ENCODE assay signal across 1 cellular context in the genomic region with DNA sequence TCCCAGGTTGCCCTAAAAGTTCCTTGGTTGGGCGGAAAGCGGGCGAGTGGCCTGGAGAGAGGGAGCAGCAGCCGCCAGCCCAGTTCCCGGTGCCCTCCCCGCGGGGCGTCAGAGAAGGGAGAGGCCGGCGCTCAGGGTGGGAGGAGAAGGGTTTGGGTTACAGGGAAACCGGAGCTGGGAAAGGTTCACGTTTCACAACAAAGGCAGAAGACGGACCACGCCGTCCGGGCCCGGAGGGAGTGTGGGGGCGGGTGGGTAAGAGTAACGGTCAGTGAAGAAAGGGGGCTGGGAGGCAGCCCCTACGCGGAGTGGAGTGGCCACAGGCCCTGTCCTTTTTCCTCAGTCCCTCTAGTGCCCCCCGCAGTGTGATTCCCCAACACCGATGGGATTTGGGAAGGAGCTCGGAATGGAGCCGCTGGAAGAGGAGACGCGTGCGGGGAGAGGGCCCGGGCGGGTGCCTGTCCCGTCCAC.
TF ChIP-seq lines count a peak whose summit lies in the region.

No MANE protein-coding gene starts in this region.

TF ChIP-seq in K562, 482 proteins besides CTCF, POLR2A, EP300 and RAD21 (continues in another document):
- TF ChIP-seq HDAC8 (tag; IDR thresholded peaks at IDR 0.05) (no peak), JUND (IDR thresholded peaks at IDR 0.05; ENCODE audit: borderline replicate concordance, low read depth, low read length) (no peak), JUND (tag; IDR thresholded peaks at IDR 0.05; ENCODE audit: borderline replicate concordance, low read depth, low read length) (no peak), ZBTB7A (IDR thresholded peaks at IDR 0.05; ENCODE audit: borderline replicate concordance, control insufficient read depth, low read depth, low read length) (peak; percentile 58; the same call in 1 of the 2 replicates), HNRNPUL1 (IDR thresholded peaks at IDR 0.05; ENCODE audit: low read length) (no peak), NFRKB (IDR thresholded peaks at IDR 0.05; ENCODE audit: low read depth) (0 out of 2 replicates have a peak, but pooled peaks have one; percentile 37), GABPB1 (CRISPR knock-in tag; IDR thresholded peaks at IDR 0.05) (peak; percentile 25; the same call in 1 of the 2 replicates), ETV5 (CRISPR knock-in tag; IDR thresholded peaks at IDR 0.05; ENCODE audit: low read depth) (no peak), ZNF77 (CRISPR knock-in tag; IDR thresholded peaks at IDR 0.05) (no peak), SAP30 (IDR thresholded peaks at IDR 0.05; ENCODE audit: borderline replicate concordance, insufficient read depth, low read depth, low read length, poor library complexity, severe bottlenecking) (peak; percentile 47), SMARCE1 (IDR thresholded peaks at IDR 0.05) (peak; percentile 28; the same call in 1 of the 2 replicates), CTBP1 (IDR thresholded peaks at IDR 0.05; ENCODE audit: borderline replicate concordance) (no peak), MAZ (CRISPR knock-in tag; conservative IDR thresholded peaks at IDR 0.05 in 1 of 2, IDR thresholded peaks at IDR 0.05 in 1 of 2) (peak in 1 of 2 experiments; percentile 69; a peak in 3 of 4 replicates), PPARD (CRISPR knock-in tag; IDR thresholded peaks at IDR 0.05) (no peak), PHF8 (IDR thresholded peaks at IDR 0.05; ENCODE audit: borderline replicate concordance, low read length) (peak; percentile 26; the same call in 1 of the 2 replicates), ERF (CRISPR knock-in tag; IDR thresholded peaks at IDR 0.05) (no peak), RBM39 (optimal IDR thresholded peaks at IDR 0.05; ENCODE audit: low read depth, low read length) (no peak), MYC (IDR thresholded peaks at IDR 0.05; ENCODE audit: low read depth, low read length) (peak; percentile 75; the same call in 1 of the 2 replicates), MYC (CRISPR knock-in tag; IDR thresholded peaks at IDR 0.05; ENCODE audit: borderline replicate concordance, low read depth) (no peak), PTRF (tag; IDR thresholded peaks at IDR 0.05) (no peak), E2F6 (IDR thresholded peaks at IDR 0.05; ENCODE audit: borderline replicate concordance in 1 of 2, extremely low read depth in 1 of 2, insufficient read depth in 1 of 2, insufficient read length in 1 of 2, low read depth in 1 of 2, low read length in 1 of 2, poor library complexity in 1 of 2, severe bottlenecking in 1 of 2) (no peak), TEAD1 (CRISPR knock-in tag; IDR thresholded peaks at IDR 0.05) (0 out of 4 replicates have a peak, but pooled peaks of 1 of the 2 experiments have one; percentile 37), PHF21A (IDR thresholded peaks at IDR 0.05; ENCODE audit: borderline replicate concordance, low read depth) (no peak), MXI1 (IDR thresholded peaks at IDR 0.05; ENCODE audit: low read depth, low read length) (0 out of 2 replicates have a peak, but pooled peaks have one; percentile 52), VEZF1 (CRISPR knock-in tag; IDR thresholded peaks at IDR 0.05) (peak; percentile 52; the same call in 1 of the 2 replicates), ZBTB11 (CRISPR knock-in tag; IDR thresholded peaks at IDR 0.05) (peak in 1 of 3 experiments; percentile 30; a peak in 1 of 6 replicates), MNT (conservative IDR thresholded peaks at IDR 0.05) (peak; percentile 97 to 98), TGIF2 (CRISPR knock-in tag; IDR thresholded peaks at IDR 0.05) (0 out of 2 replicates have a peak, but pooled peaks have one; percentile 55), COPS2 (conservative IDR thresholded peaks at IDR 0.05) (no peak), CREM (IDR thresholded peaks at IDR 0.05; ENCODE audit: low read depth) (peak; percentile 43; the same call in 1 of the 2 replicates), CREB1 (IDR thresholded peaks at IDR 0.05) (no peak), CREB1 (CRISPR knock-in tag; IDR thresholded peaks at IDR 0.05) (peak; percentile 30; the same call in 1 of the 2 replicates), FOXK2 (conservative IDR thresholded peaks at IDR 0.05 in 1 of 2, IDR thresholded peaks at IDR 0.05 in 1 of 2; ENCODE audit: low read depth in 2 of 2) (peak; percentile 78 to 79; a peak in 3 of 4 replicates), SIN3A (IDR thresholded peaks at IDR 0.05; ENCODE audit: borderline replicate concordance in 2 of 2, control insufficient read depth in 1 of 2, low read depth in 2 of 2, low read length in 2 of 2) (0 out of 4 replicates have a peak, but pooled peaks of 1 of the 2 experiments have one; percentile 52), UBTF (IDR thresholded peaks at IDR 0.05; ENCODE audit: borderline replicate concordance in 1 of 2, low read depth in 2 of 2, low read length in 2 of 2) (peak; percentile 24 to 76; a peak in 2 of 4 replicates), RB1 (IDR thresholded peaks at IDR 0.05; ENCODE audit: low read depth) (0 out of 2 replicates have a peak, but pooled peaks have one; percentile 11), POLR2H (tag; IDR thresholded peaks at IDR 0.05; ENCODE audit: low read depth) (no peak), FIP1L1 (IDR thresholded peaks at IDR 0.05; ENCODE audit: low read depth, low read length, poor library complexity, severe bottlenecking) (peak; percentile 7), EGR1 (conservative IDR thresholded peaks at IDR 0.05) (peak; percentile 92), ZNF780A (CRISPR knock-in tag; IDR thresholded peaks at IDR 0.05) (no peak), HINFP (tag; conservative IDR thresholded peaks at IDR 0.05; ENCODE audit: low read depth) (no peak), RNF2 (IDR thresholded peaks at IDR 0.05) (no peak), HMGN3 (IDR thresholded peaks at IDR 0.05; ENCODE audit: borderline replicate concordance, extremely low read depth, insufficient read length, low read depth, low read length) (peak; percentile 34), ZNF431 (CRISPR knock-in tag; IDR thresholded peaks at IDR 0.05) (no peak), RBM25 (IDR thresholded peaks at IDR 0.05; ENCODE audit: low read depth, low read length, severe bottlenecking) (no peak)
- TF ChIP-seq, protein P1, sequence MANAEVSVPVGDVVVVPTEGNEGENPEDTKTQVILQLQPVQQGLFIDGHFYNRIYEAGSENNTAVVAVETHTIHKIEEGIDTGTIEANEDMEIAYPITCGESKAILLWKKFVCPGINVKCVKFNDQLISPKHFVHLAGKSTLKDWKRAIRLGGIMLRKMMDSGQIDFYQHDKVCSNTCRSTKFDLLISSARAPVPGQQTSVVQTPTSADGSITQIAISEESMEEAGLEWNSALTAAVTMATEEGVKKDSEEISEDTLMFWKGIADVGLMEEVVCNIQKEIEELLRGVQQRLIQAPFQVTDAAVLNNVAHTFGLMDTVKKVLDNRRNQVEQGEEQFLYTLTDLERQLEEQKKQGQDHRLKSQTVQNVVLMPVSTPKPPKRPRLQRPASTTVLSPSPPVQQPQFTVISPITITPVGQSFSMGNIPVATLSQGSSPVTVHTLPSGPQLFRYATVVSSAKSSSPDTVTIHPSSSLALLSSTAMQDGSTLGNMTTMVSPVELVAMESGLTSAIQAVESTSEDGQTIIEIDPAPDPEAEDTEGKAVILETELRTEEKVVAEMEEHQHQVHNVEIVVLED (CRISPR knock-in tag; IDR thresholded peaks at IDR 0.05): no peak
- TF ChIP-seq, protein P2, sequence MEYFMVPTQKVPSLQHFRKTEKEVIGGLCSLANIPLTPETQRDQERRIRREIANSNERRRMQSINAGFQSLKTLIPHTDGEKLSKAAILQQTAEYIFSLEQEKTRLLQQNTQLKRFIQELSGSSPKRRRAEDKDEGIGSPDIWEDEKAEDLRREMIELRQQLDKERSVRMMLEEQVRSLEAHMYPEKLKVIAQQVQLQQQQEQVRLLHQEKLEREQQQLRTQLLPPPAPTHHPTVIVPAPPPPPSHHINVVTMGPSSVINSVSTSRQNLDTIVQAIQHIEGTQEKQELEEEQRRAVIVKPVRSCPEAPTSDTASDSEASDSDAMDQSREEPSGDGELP (CRISPR knock-in tag; IDR thresholded peaks at IDR 0.05; ENCODE audit: borderline replicate concordance): peak; percentile 45; the same call in 1 of the 2 replicates
- TF ChIP-seq, protein P3, sequence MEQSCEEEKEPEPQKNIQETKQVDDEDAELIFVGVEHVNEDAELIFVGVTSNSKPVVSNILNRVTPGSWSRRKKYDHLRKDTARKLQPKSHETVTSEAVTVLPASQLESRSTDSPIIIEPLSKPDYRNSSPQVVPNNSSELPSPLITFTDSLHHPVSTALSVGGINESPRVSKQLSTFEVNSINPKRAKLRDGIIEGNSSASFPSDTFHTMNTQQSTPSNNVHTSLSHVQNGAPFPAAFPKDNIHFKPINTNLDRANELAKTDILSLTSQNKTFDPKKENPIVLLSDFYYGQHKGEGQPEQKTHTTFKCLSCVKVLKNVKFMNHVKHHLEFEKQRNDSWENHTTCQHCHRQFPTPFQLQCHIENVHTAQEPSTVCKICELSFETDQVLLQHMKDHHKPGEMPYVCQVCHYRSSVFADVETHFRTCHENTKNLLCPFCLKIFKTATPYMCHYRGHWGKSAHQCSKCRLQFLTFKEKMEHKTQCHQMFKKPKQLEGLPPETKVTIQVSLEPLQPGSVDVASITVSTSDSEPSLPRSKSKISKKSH (CRISPR knock-in tag; IDR thresholded peaks at IDR 0.05): no peak
